ENCODE assay signal across 13 cellular contexts in the genomic region with DNA sequence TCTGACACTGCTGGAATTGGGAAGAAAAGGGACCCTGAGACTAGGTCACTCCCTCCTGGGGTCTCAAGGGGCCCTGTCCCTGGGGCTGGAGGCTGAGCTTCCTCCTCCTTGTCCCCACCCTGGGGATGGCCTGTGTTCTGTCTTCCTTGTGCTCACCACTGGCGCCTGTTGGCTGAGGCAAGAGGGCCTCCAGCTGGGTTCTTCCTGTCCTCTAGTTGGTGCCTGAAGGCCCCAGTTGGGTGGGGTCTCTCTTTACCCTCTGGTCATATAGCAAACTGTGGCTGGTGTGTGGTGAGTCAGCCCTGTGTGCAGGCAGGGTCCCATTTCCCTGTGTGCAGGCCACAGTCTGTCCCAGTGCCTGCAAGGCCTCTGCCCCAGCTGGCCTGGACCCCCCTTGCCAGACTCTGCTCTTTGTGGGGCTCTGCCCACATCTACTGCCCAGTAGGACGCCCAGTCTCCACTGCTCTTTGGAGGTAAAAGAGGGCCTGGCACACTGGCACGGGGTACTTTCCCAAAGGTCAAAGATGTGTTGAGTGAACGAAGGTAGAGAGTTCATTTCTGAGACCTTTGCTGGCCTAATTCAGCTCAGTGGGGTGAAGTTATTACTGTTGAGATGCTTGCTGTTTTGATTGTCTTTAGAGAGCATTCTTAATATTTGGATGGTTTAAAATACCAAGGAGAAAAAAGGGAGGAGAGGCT. TPM values are rescaled to one million over a fixed set of nuclear protein-coding genes. Genes with fewer than 3 reads are reported as not detected.
DNase-seq lines count a peak whose midpoint lies in the region; ATAC-seq lines count a peak whose summit lies in the region.
"Had no signal": no experiment of that assay in that cellular context is flagged by ENCODE, and none has a peak within 500 bp of the region (broad histone marks: within the 10 kb centered on the region; RNA-seq: fewer than 3 reads in every experiment).

No MANE protein-coding gene starts in this region.

- H3K9me3 Mint-ChIP-seq in activated T-helper 17 cell treated with anti-CD3 and anti-CD28 coated beads, Interleukin-2, amount 50 U/mL, for 72 hours: no peaks in the 10 kb centered on the region
- H3K9me3 Mint-ChIP-seq in naive thymus-derived CD4-positive, alpha-beta T cell: no peaks in the 10 kb centered on the region

- no peaks in the 10 kb centered on the region for H3K27me3 Mint-ChIP-seq in activated T-helper 17 cell treated with anti-CD3 and anti-CD28 coated beads, Interleukin-2, amount 50 U/mL, for 72 hours
- H3K27me3 Mint-ChIP-seq in naive thymus-derived CD4-positive, alpha-beta T cell: no peaks in the 10 kb centered on the region

- H3K36me3 Mint-ChIP-seq in activated T-helper 17 cell treated with anti-CD3 and anti-CD28 coated beads, Interleukin-2, amount 50 U/mL, for 72 hours (ENCODE audit: low read depth): no peaks in the 10 kb centered on the region
- H3K36me3 Mint-ChIP-seq in naive thymus-derived CD4-positive, alpha-beta T cell: peaks cover 0 to 4% (median 0%) of the 10 kb centered on the region in 5 donors

- H3K27ac ChIP-seq in naive thymus-derived CD4-positive, alpha-beta T cell (ENCODE audit: low read depth, low read length): peak overlapping the region; percentile 15
- H3K27ac ChIP-seq: 22Rv1 had no signal

- no peak for ATAC-seq in activated T-helper 17 cell treated with anti-CD3 and anti-CD28 coated beads, Interleukin-2, amount 50 U/mL, for 72 hours (replicated peaks)
- no peak for ATAC-seq in naive thymus-derived CD4-positive, alpha-beta T cell
- no peak for ATAC-seq in GM21390 (IDR thresholded peaks at IDR 0.05; ENCODE audit: unreplicated experiment)
- ATAC-seq: left colon, Panc1 had no signal

- intact Hi-C loops in naive thymus-derived CD4-positive, alpha-beta T cell (cut with micrococcal nuclease): loop anchor here in 1 of 2 donors (5.0 kb wide), 1 partner anchor 33 kb away; no protein-coding TSS in a partner anchor

- POLR2A ChIA-PET in naive thymus-derived CD4-positive, alpha-beta T cell (lab: Charles Lee): interaction anchor here (0.8 to 2.8 kb wide), 7 partner anchors 13 to 100 kb away, joined by 3 to 16 read pairs (median 4); a partner anchor contains a TSS

- DNase-seq in NOMO-1 (lab: John Stamatoyannopoulos, UW; ENCODE audit: unreplicated experiment in 2 of 2): peak; percentile 6 to 32
- DNase-seq in NOMO-1 treated with DMSO at 0.1 percent for 48 hours (lab: John Stamatoyannopoulos, UW; ENCODE audit: unreplicated experiment): no peak
- DNase-seq in KBM-7: peak; percentile 14
- DNase-seq in naive thymus-derived CD4-positive, alpha-beta T cell: peak in 1 of 9 donors; percentile 26
- DNase-seq in AG20443 (ENCODE audit: low spot score): no peak
- DNase-seq in hippocampal formation (lab: John Stamatoyannopoulos, UW): no peak
- DNase-seq: cerebellar nuclear complex, left colon, NCI-H1417 treated with DMSO at 0.1 percent for 48 hours had no signal

- H3K27me3 ChIP-seq in naive thymus-derived CD4-positive, alpha-beta T cell (ENCODE audit: control insufficient read depth in 2 of 2, insufficient read depth in 2 of 2, low read length in 2 of 2): no peaks in the 10 kb centered on the region

- peaks cover 30% of the 10 kb centered on the region for H3K4me1 Mint-ChIP-seq in activated T-helper 17 cell treated with anti-CD3 and anti-CD28 coated beads, Interleukin-2, amount 50 U/mL, for 72 hours
- H3K4me1 Mint-ChIP-seq in naive thymus-derived CD4-positive, alpha-beta T cell: peaks cover 26 to 49% (median 42%) of the 10 kb centered on the region in 7 donors

- CTCF ChIA-PET in naive thymus-derived CD4-positive, alpha-beta T cell (lab: Charles Lee): interaction anchor here (0.8 kb wide), 2 partner anchors 12 to 29 kb away, joined by 3 to 4 read pairs; no protein-coding TSS in a partner anchor

- H3K27ac Mint-ChIP-seq in activated T-helper 17 cell treated with anti-CD3 and anti-CD28 coated beads, Interleukin-2, amount 50 U/mL, for 72 hours: peak overlapping the region; percentile 69
- peak overlapping the region; percentile 28 to 92 (median 87) for H3K27ac Mint-ChIP-seq in naive thymus-derived CD4-positive, alpha-beta T cell

- no peaks in the 10 kb centered on the region for H3K36me3 ChIP-seq in naive thymus-derived CD4-positive, alpha-beta T cell (ENCODE audit: control insufficient read depth in 2 of 3, insufficient read depth in 3 of 3, low read length in 3 of 3)

- in situ Hi-C loops in KBM-7 (cut with MboI; ENCODE audit: low pct_unique_long_range_greater_than_20kb, low sequenced_read_pairs): no loop called here

- no peak overlapping the region for H3K4me3 ChIP-seq in naive thymus-derived CD4-positive, alpha-beta T cell (ENCODE audit: low read length)

- peak overlapping the region; percentile 79 for H3K4me3 Mint-ChIP-seq in activated T-helper 17 cell treated with anti-CD3 and anti-CD28 coated beads, Interleukin-2, amount 50 U/mL, for 72 hours
- peak overlapping the region in 9 of 10 donors; percentile 22 to 80 (median 67) for H3K4me3 Mint-ChIP-seq in naive thymus-derived CD4-positive, alpha-beta T cell

- no peaks in the 10 kb centered on the region for H3K9me3 ChIP-seq in naive thymus-derived CD4-positive, alpha-beta T cell (ENCODE audit: control insufficient read depth in 2 of 3, low read length in 3 of 3)

- peaks cover 9 to 37% of the 10 kb centered on the region in 2 donors for H3K4me1 ChIP-seq in naive thymus-derived CD4-positive, alpha-beta T cell (ENCODE audit: control insufficient read depth in 2 of 2, insufficient read depth in 2 of 2, low read length in 2 of 2)

RNA-seq across cellular contexts. Expression of a gene that starts 55.1 kb away (rescaled TPM):
- total RNA-seq in activated T-helper 17 cell treated with anti-CD3 and anti-CD28 coated beads, Interleukin-2, amount 50 U/mL, for 72 hours: under 1 TPM in 1 of 2 donors, not detected in 1; 0.13 TPM
- total RNA-seq in naive thymus-derived CD4-positive, alpha-beta T cell: 1 to 10 TPM in 2 of 5 experiments, not detected in 3; 1.7 to 2.0 TPM
- polyA plus RNA-seq in naive thymus-derived CD4-positive, alpha-beta T cell: 10 to 100 TPM in 1 of 2 donors, 1 to 10 TPM in 1; 6.7 to 11.7 TPM

Comparison
In these comparisons a context has a peak if more than half of its experiments do, and no peak if none do; other contexts are left out.
1. DNase-seq: peak in NOMO-1 (2 of 2) and KBM-7 (single experiment); none in NOMO-1 treated with DMSO at 0.1 percent for 48 hours (single experiment), AG20443 (single experiment) and hippocampal formation (0 of 2).